1 cellular context compared by ENCODE assay signal in the genomic region with DNA sequence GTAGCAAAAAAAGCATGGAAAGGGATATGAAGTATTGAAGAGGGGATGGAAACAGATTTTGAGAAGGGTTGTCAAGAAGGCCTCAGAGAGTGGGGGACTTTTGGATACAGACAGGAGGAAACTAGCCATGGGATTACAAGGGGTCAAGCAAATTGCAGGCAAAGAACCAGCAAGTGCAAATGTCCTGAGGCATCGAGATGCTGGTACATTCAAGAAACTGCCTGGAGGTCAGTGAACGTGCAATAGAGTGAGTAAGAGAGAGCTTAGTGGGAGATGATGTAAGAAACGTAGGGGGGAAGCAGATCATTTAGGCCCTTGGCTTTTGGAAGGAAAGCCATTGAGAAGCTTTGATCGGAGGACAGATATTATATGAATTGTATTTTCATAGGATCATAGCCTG.
TF ChIP-seq lines count a peak whose summit lies in the region.

No MANE protein-coding gene starts in this region.

TF ChIP-seq in GM23338, 12 proteins besides CTCF, POLR2A, EP300 and RAD21 (continued from another document):
- TF ChIP-seq, protein P1, sequence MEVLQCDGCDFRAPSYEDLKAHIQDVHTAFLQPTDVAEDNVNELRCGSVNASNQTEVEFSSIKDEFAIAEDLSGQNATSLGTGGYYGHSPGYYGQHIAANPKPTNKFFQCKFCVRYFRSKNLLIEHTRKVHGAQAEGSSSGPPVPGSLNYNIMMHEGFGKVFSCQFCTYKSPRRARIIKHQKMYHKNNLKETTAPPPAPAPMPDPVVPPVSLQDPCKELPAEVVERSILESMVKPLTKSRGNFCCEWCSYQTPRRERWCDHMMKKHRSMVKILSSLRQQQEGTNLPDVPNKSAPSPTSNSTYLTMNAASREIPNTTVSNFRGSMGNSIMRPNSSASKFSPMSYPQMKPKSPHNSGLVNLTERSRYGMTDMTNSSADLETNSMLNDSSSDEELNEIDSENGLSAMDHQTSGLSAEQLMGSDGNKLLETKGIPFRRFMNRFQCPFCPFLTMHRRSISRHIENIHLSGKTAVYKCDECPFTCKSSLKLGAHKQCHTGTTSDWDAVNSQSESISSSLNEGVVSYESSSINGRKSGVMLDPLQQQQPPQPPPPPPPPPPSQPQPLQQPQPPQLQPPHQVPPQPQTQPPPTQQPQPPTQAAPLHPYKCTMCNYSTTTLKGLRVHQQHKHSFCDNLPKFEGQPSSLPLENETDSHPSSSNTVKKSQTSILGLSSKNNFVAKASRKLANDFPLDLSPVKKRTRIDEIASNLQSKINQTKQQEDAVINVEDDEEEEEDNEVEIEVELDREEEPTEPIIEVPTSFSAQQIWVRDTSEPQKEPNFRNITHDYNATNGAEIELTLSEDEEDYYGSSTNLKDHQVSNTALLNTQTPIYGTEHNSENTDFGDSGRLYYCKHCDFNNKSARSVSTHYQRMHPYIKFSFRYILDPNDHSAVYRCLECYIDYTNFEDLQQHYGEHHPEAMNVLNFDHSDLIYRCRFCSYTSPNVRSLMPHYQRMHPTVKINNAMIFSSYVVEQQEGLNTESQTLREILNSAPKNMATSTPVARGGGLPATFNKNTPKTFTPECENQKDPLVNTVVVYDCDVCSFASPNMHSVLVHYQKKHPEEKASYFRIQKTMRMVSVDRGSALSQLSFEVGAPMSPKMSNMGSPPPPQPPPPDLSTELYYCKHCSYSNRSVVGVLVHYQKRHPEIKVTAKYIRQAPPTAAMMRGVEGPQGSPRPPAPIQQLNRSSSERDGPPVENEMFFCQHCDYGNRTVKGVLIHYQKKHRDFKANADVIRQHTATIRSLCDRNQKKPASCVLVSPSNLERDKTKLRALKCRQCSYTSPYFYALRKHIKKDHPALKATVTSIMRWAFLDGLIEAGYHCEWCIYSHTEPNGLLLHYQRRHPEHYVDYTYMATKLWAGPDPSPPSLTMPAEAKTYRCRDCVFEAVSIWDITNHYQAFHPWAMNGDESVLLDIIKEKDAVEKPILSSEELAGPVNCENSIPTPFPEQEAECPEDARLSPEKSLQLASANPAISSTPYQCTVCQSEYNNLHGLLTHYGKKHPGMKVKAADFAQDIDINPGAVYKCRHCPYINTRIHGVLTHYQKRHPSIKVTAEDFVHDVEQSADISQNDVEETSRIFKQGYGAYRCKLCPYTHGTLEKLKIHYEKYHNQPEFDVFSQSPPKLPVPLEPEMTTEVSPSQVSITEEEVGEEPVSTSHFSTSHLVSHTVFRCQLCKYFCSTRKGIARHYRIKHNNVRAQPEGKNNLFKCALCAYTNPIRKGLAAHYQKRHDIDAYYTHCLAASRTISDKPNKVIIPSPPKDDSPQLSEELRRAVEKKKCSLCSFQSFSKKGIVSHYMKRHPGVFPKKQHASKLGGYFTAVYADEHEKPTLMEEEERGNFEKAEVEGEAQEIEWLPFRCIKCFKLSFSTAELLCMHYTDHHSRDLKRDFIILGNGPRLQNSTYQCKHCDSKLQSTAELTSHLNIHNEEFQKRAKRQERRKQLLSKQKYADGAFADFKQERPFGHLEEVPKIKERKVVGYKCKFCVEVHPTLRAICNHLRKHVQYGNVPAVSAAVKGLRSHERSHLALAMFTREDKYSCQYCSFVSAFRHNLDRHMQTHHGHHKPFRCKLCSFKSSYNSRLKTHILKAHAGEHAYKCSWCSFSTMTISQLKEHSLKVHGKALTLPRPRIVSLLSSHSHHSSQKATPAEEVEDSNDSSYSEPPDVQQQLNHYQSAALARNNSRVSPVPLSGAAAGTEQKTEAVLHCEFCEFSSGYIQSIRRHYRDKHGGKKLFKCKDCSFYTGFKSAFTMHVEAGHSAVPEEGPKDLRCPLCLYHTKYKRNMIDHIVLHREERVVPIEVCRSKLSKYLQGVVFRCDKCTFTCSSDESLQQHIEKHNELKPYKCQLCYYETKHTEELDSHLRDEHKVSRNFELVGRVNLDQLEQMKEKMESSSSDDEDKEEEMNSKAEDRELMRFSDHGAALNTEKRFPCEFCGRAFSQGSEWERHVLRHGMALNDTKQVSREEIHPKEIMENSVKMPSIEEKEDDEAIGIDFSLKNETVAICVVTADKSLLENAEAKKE (CRISPR knock-in tag; IDR thresholded peaks at IDR 0.05), result no peak
- TF ChIP-seq, protein P2, sequence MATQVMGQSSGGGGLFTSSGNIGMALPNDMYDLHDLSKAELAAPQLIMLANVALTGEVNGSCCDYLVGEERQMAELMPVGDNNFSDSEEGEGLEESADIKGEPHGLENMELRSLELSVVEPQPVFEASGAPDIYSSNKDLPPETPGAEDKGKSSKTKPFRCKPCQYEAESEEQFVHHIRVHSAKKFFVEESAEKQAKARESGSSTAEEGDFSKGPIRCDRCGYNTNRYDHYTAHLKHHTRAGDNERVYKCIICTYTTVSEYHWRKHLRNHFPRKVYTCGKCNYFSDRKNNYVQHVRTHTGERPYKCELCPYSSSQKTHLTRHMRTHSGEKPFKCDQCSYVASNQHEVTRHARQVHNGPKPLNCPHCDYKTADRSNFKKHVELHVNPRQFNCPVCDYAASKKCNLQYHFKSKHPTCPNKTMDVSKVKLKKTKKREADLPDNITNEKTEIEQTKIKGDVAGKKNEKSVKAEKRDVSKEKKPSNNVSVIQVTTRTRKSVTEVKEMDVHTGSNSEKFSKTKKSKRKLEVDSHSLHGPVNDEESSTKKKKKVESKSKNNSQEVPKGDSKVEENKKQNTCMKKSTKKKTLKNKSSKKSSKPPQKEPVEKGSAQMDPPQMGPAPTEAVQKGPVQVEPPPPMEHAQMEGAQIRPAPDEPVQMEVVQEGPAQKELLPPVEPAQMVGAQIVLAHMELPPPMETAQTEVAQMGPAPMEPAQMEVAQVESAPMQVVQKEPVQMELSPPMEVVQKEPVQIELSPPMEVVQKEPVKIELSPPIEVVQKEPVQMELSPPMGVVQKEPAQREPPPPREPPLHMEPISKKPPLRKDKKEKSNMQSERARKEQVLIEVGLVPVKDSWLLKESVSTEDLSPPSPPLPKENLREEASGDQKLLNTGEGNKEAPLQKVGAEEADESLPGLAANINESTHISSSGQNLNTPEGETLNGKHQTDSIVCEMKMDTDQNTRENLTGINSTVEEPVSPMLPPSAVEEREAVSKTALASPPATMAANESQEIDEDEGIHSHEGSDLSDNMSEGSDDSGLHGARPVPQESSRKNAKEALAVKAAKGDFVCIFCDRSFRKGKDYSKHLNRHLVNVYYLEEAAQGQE (IDR thresholded peaks at IDR 0.05; ENCODE audit: unreplicated experiment), result no peak
- no peak for TF ChIP-seq STAT1 (IDR thresholded peaks at IDR 0.05; ENCODE audit: unreplicated experiment)
